In genomic region chr1:201447911-201448871, GRCh38 we compare ENCODE assay signal across 8 cellular contexts. TPM values are rescaled to one million over a fixed set of nuclear protein-coding genes. Genes with fewer than 3 reads are reported as not detected.
DNase-seq lines count a peak whose midpoint lies in the region; ATAC-seq and TF ChIP-seq lines count a peak whose summit lies in the region.

No MANE protein-coding gene starts in this region.

- ATAC-seq in GM18868 (IDR thresholded peaks at IDR 0.05; ENCODE audit: unreplicated experiment) (peak; percentile 65), HG03432 (IDR thresholded peaks at IDR 0.05; ENCODE audit: unreplicated experiment) (peak; percentile 86), gastroesophageal sphincter (peak; percentile 83), omental fat pad (ENCODE audit: low FRiP score) (peak; percentile 80)

- CTCF ChIA-PET in A673 (lab: Charles Lee): interaction anchor here (0.5 to 2.5 kb wide), 14 partner anchors 8 to 1035 kb away, joined by 3 to 31 read pairs (median 6); partner anchors contain the start of gene PHLDA3
- CTCF ChIA-PET in OCI-LY7 (lab: Charles Lee; ENCODE audit: unreplicated experiment): interaction anchor here (0.6 to 1.6 kb wide), 17 partner anchors 12 to 1482 kb away, joined by 3 to 14 read pairs (median 7); no protein-coding TSS in a partner anchor

- H3K4me1 ChIP-seq in A673 (ENCODE audit: insufficient read depth, low read length, poor library complexity, severe bottlenecking) (peaks cover 31% of the 10 kb centered on the region), OCI-LY7 (ENCODE audit: insufficient read depth, low read length, poor library complexity, severe bottlenecking) (peaks cover 43% of the 10 kb centered on the region), gastroesophageal sphincter (peaks cover 0 to 43% (median 14%) of the 10 kb centered on the region in 3 donors), tibial nerve (peaks cover 0 to 67% (median 25%) of the 10 kb centered on the region in 4 donors)

- TF ChIP-seq EP300 in gastroesophageal sphincter (IDR thresholded peaks at IDR 0.05) (no peak), tibial nerve (IDR thresholded peaks at IDR 0.05) (peak; percentile 92 to 97)

- TF ChIP-seq POLR2A in gastroesophageal sphincter (IDR thresholded peaks at IDR 0.05) (no peak), tibial nerve (IDR thresholded peaks at IDR 0.05) (peak in 1 of 2 donors; percentile 37)

- intact Hi-C loops in A673 (cut with micrococcal nuclease; ENCODE audit: unreplicated experiment): loop anchor here (2.0 kb wide), 1 partner anchor 65 kb away; no protein-coding TSS in a partner anchor
- intact Hi-C loops in OCI-LY7 (cut with micrococcal nuclease; ENCODE audit: unreplicated experiment): loop anchor here (1.0 kb wide), 2 partner anchors 34 to 65 kb away; no protein-coding TSS in a partner anchor

- no peak overlapping the region for H3K4me3 ChIP-seq in A673 (ENCODE audit: low read depth, low read length, poor library complexity, severe bottlenecking)
- H3K4me3 ChIP-seq in OCI-LY7 (ENCODE audit: low read depth, low read length, poor library complexity, severe bottlenecking): peak overlapping the region; percentile 23
- H3K4me3 ChIP-seq in gastroesophageal sphincter: no peak overlapping the region
- peak overlapping the region in 1 of 4 donors; percentile 8 for H3K4me3 ChIP-seq in tibial nerve

- peak overlapping the region; percentile 75 for H2AFZ ChIP-seq in OCI-LY7 (ENCODE audit: low read length)

- no peaks in the 10 kb centered on the region for H3K9me2 ChIP-seq in OCI-LY7 (ENCODE audit: insufficient read depth, low read length)

- no peaks in the 10 kb centered on the region for H3K79me2 ChIP-seq in OCI-LY7 (ENCODE audit: insufficient read depth, low read depth, low read length)

- no peaks in the 10 kb centered on the region for H3K9me3 ChIP-seq in A673 (ENCODE audit: low read depth, low read length, poor library complexity, severe bottlenecking)
- H3K9me3 ChIP-seq in OCI-LY7 (ENCODE audit: low read length): no peaks in the 10 kb centered on the region
- no peaks in the 10 kb centered on the region for H3K9me3 ChIP-seq in gastroesophageal sphincter
- H3K9me3 ChIP-seq in tibial nerve: no peaks in the 10 kb centered on the region

- peak; percentile 87 for TF ChIP-seq CTCF in A673 (conservative IDR thresholded peaks at IDR 0.05; ENCODE audit: low read depth, low read length)
- peak; percentile 92 for TF ChIP-seq CTCF in OCI-LY7 (conservative IDR thresholded peaks at IDR 0.05; ENCODE audit: low read length)
- TF ChIP-seq CTCF in gastroesophageal sphincter (IDR thresholded peaks at IDR 0.05): peak in 3 of 4 experiments; percentile 80 to 93 (median 90)
- TF ChIP-seq CTCF in omental fat pad (IDR thresholded peaks at IDR 0.05): peak in 1 of 3 donors; percentile 5
- peak; percentile 78 to 96 (median 90) for TF ChIP-seq CTCF in tibial nerve (IDR thresholded peaks at IDR 0.05)

- H3K27me3 ChIP-seq in A673 (replicated peaks; ENCODE audit: insufficient read depth, low read depth, low read length, poor library complexity) (no peaks in the 10 kb centered on the region), gastroesophageal sphincter (no peaks in the 10 kb centered on the region), tibial nerve (no peaks in the 10 kb centered on the region)

- no peaks in the 10 kb centered on the region for H4K20me1 ChIP-seq in OCI-LY7 (ENCODE audit: insufficient read depth, low read length)

- no TSS peak for BruUV-seq in A673 (replicated peaks; lab: Mats Ljungman, UMichigan)
- no TSS peak for BruUV-seq in OCI-LY7 (replicated peaks; lab: Mats Ljungman, UMichigan)

- POLR2A ChIA-PET in A673 (lab: Charles Lee; ENCODE audit: low non-redundant PET): interaction anchor here (0.7 kb wide), 1 partner anchor 65 kb away, joined by 3 read pairs; no protein-coding TSS in a partner anchor
- POLR2A ChIA-PET in OCI-LY7 (lab: Charles Lee): interaction anchor here (0.7 to 1.3 kb wide), 4 partner anchors 31 to 372 kb away, joined by 3 to 6 read pairs (median 4); no protein-coding TSS in a partner anchor

- 42 to 61% methylated on average over 6 to 9 of the region's 20 CpGs for WGBS in gastroesophageal sphincter (ENCODE audit: low coverage in 1 of 2), 2 donors
- 16 to 18% methylated on average over 19 to 20 of the region's 20 CpGs for WGBS in tibial nerve, 2 donors

- H3K27ac ChIP-seq in A673 (ENCODE audit: low read depth, low read length, poor library complexity, severe bottlenecking) (no peak overlapping the region), OCI-LY7 (ENCODE audit: low read depth, low read length, poor library complexity, severe bottlenecking) (peak overlapping the region; percentile 28), gastroesophageal sphincter (peak overlapping the region in 3 of 4 donors; percentile 22 to 63 (median 61)), tibial nerve (peak overlapping the region; percentile 64 to 96 (median 84))

- DNase-seq in A673 (ENCODE audit: low spot score) (peak; percentile 82), OCI-LY7 (ENCODE audit: low spot score) (peak; percentile 77), omental fat pad (ENCODE audit: low spot score) (peak; percentile 60), tibial nerve (ENCODE audit: low spot score in 2 of 2) (peak; percentile 75 to 82)
- peak; percentile 38 for DNase-seq in activated T-helper 9 cell treated with anti-CD3 and anti-CD28 coated beads, Interleukin-2, amount 50 U/mL, for 16 hours (ENCODE audit: low read depth)

- H3K36me3 ChIP-seq in A673 (ENCODE audit: insufficient read depth, low read length, poor library complexity, severe bottlenecking) (no peaks in the 10 kb centered on the region), OCI-LY7 (ENCODE audit: insufficient read depth, low read length) (no peaks in the 10 kb centered on the region), gastroesophageal sphincter (no peaks in the 10 kb centered on the region), tibial nerve (no peaks in the 10 kb centered on the region)

- peak overlapping the region; percentile 59 for H3K4me2 ChIP-seq in OCI-LY7 (ENCODE audit: low read length)

RNA-seq across cellular contexts. Expression of gene PHLDA3, which starts 20.8 kb away (rescaled TPM):
- total RNA-seq in A673 (2021) (23.9 and 24.1 TPM in 2 replicates), OCI-LY7 (2022) (not detected in 2 replicates), gastroesophageal sphincter (100 to 1,000 TPM in 1 of 4 donors, 10 to 100 TPM in 3; 69.2 to 153 (median 84.7) TPM), omental fat pad (100 to 1,000 TPM in 3 of 4 donors, 10 to 100 TPM in 1; 95.2 to 392 (median 148) TPM), tibial nerve (100 to 1,000 TPM; 243 to 301 (median 271) TPM)
- not detected in 2 replicates for total RNA-seq in OCI-LY7 (2014; rRNA removed; shearing (Covaris generic))

RNA-seq across cellular contexts. Expression of gene TNNI1, which starts 26.7 kb away (rescaled TPM):
- not detected in 2 replicates for total RNA-seq in A673 (2021)
- 0.95 and 4.9 TPM in 2 replicates for total RNA-seq in OCI-LY7 (2014; rRNA removed; shearing (Covaris generic))
- 2.0 and 3.1 TPM in 2 replicates for total RNA-seq in OCI-LY7 (2022)
- not detected for total RNA-seq in gastroesophageal sphincter
- total RNA-seq in omental fat pad: under 1 TPM in 1 of 4 donors, not detected in 3; 0.09 TPM
- 1 to 10 TPM in 1 of 4 donors, under 1 TPM in 1, not detected in 2; under 0.01 to 3.5 TPM for total RNA-seq in tibial nerve

RNA-seq across cellular contexts. Expression of gene LAD1, which starts 49.1 kb away (rescaled TPM):
- total RNA-seq in A673 (2021) (not detected in 2 replicates), OCI-LY7 (2022) (not detected in 2 replicates), gastroesophageal sphincter (10 to 100 TPM in 1 of 4 donors, 1 to 10 TPM in 3; 1.2 to 24.1 (median 1.9) TPM), omental fat pad (under 1 TPM in 3 of 4 donors, not detected in 1; 0.19 to 0.48 (median 0.25) TPM), tibial nerve (not detected)
- not detected in 2 replicates for total RNA-seq in OCI-LY7 (2014; rRNA removed; shearing (Covaris generic))

RNA-seq across cellular contexts. Expression of gene CSRP1, which starts 58.7 kb away (rescaled TPM):
- 402 and 517 TPM in 2 replicates for total RNA-seq in A673 (2021)
- 46.4 and 52.8 TPM in 2 replicates for total RNA-seq in OCI-LY7 (2014; rRNA removed; shearing (Covaris generic))
- 72.2 and 89.8 TPM in 2 replicates for total RNA-seq in OCI-LY7 (2022)
- total RNA-seq in gastroesophageal sphincter: 1,000 to 10,000 TPM; 4,484 to 9,179 (median 5,319) TPM
- 100 to 1,000 TPM; 258 to 670 (median 416) TPM for total RNA-seq in omental fat pad
- 1,000 to 10,000 TPM in 3 of 4 donors, 100 to 1,000 TPM in 1; 548 to 1,751 (median 1,444) TPM for total RNA-seq in tibial nerve

Comparison
In these comparisons a context has a peak if more than half of its experiments do, and no peak if none do; other contexts are left out.
1. RNA of gene PHLDA3, which starts 20.8 kb away (total RNA-seq): 243 to 301 TPM in tibial nerve, 95.2 to 392 TPM in omental fat pad, 69.2 to 153 TPM in gastroesophageal sphincter and 23.9 to 24.1 TPM in A673; not detected in OCI-LY7; every median in the first group is over 10 times any median in the second.
2. Peak in every context shown above with its lines, with median percentiles within 50 percentile points of each other: DNase-seq and ATAC-seq.